ENCODE assay signal across 9 cellular contexts in the genomic region with DNA sequence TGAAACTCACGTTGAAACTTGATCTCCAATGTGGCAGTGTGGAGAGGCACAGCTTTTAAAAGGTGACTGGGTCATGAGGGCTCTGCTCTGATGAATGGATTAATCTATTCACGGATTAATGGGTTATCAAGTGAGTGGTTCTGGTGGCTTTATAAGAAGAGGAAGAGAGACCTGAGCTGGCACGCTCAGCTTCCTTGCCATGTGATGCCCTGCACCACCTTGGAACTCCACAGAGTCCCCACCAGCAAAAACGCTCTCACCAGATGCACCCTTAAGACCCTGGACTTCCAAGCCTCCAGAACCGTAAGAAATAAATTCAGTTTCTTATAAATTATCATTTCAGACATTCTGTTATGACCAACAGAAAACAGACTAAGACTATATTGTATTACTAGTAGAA. TPM values are rescaled to one million over a fixed set of nuclear protein-coding genes. Genes with fewer than 3 reads are reported as not detected.
A peak's percentile ranks its signal among the peaks of the same experiment; 100 is the strongest.
DNase-seq lines count a peak whose midpoint lies in the region; ATAC-seq, FAIRE-seq and TF ChIP-seq lines count a peak whose summit lies in the region.
"Had no signal": no experiment of that assay in that cellular context is flagged by ENCODE, and none has a peak within 500 bp of the region (broad histone marks: within the 10 kb centered on the region; RNA-seq: fewer than 3 reads in every experiment).

No MANE protein-coding gene starts in this region.

- peaks cover 26% of the 10 kb centered on the region for H3F3A ChIP-seq in MM.1S (ENCODE audit: insufficient read depth, low read length)

- DNase-seq in DND-41, result no peak
- DNase-seq in MM.1S, result no peak
- no peak for DNase-seq in astrocyte (ENCODE audit: low read depth)
- no peak for DNase-seq in Ammon's horn (ENCODE audit: low spot score)
- no peak for DNase-seq in globus pallidus (ENCODE audit: low spot score)
- no peak for DNase-seq in HK-2 (ENCODE audit: unreplicated experiment)
- DNase-seq: NCI-H2029 treated with DMSO at 0.1 percent for 48 hours had no signal

- no peak for ATAC-seq in DND-41 (ENCODE audit: insufficient read depth, low read depth)

- peaks cover 4% of the 10 kb centered on the region for H3K27me3 Mint-ChIP-seq in astrocyte (ENCODE audit: low read depth, unreplicated experiment)

- H3K4me2 ChIP-seq in DND-41 (ENCODE audit: insufficient read depth, low read length) (peak overlapping the region; percentile 88), MM.1S (ENCODE audit: low read depth, low read length) (peak overlapping the region; percentile 85; the same call in 1 of the 2 replicates), astrocyte (ENCODE audit: low read length) (no peak overlapping the region)

- no peak for FAIRE-seq in astrocyte (lab: Jason Lieb, UNC)
- FAIRE-seq: frontal cortex had no signal

- no peaks in the 10 kb centered on the region for H3K9me3 Mint-ChIP-seq in astrocyte (ENCODE audit: unreplicated experiment)

- H3K9me2 ChIP-seq in MM.1S (replicated peaks; ENCODE audit: insufficient read depth, low read length), result no peaks in the 10 kb centered on the region

- no peak overlapping the region for H3K27ac Mint-ChIP-seq in astrocyte (ENCODE audit: unreplicated experiment)

- H3K9ac ChIP-seq in DND-41 (ENCODE audit: low read depth, low read length) (0 out of 2 replicates have a peak overlapping the region, but pooled peaks have one; percentile 90), MM.1S (ENCODE audit: low read length) (no peak overlapping the region), astrocyte (ENCODE audit: low read length) (no peak overlapping the region)

- H3K4me3 Mint-ChIP-seq in astrocyte (ENCODE audit: unreplicated experiment), result peak overlapping the region; percentile 87

- H3K4me3 ChIP-seq in DND-41 (ENCODE audit: low read depth in 1 of 2, low read length in 2 of 2) (no peak overlapping the region), MM.1S (ENCODE audit: low read length) (no peak overlapping the region), astrocyte (ENCODE audit: insufficient read depth, low read depth, low read length) (no peak overlapping the region), neutrophil (ENCODE audit: low read depth in 1 of 2, low read length in 1 of 2) (no peak overlapping the region)

- H3K79me2 ChIP-seq in DND-41 (ENCODE audit: insufficient read depth, low read length) (peaks cover 76% of the 10 kb centered on the region), MM.1S (ENCODE audit: low read length) (peaks cover 75% of the 10 kb centered on the region), astrocyte (ENCODE audit: insufficient read depth, low read length) (peaks cover 75% of the 10 kb centered on the region)

- peaks cover 4% of the 10 kb centered on the region for H3K36me3 ChIP-seq in DND-41 (ENCODE audit: insufficient read depth, low read length)
- no peaks in the 10 kb centered on the region for H3K36me3 ChIP-seq in MM.1S (replicated peaks; ENCODE audit: insufficient read depth, low read length)
- no peaks in the 10 kb centered on the region for H3K36me3 ChIP-seq in astrocyte (ENCODE audit: insufficient read depth, low read length)
- no peaks in the 10 kb centered on the region for H3K36me3 ChIP-seq in neutrophil

- H3K4me1 ChIP-seq in DND-41 (ENCODE audit: insufficient read depth, low read length) (peaks cover 59% of the 10 kb centered on the region), MM.1S (ENCODE audit: low read length) (peaks cover 61% of the 10 kb centered on the region), astrocyte (ENCODE audit: insufficient read depth, low read length) (peaks cover 13% of the 10 kb centered on the region), neutrophil (ENCODE audit: control insufficient read depth in 1 of 2, insufficient read depth in 1 of 2, low read depth in 1 of 2, low read length in 1 of 2) (peaks cover 36 to 50% of the 10 kb centered on the region in 2 experiments)

- H3K27me3 ChIP-seq in DND-41 (ENCODE audit: insufficient read depth, low read length, poor library complexity), result no peaks in the 10 kb centered on the region
- H3K27me3 ChIP-seq in MM.1S (replicated peaks; ENCODE audit: insufficient read depth, low read length), result no peaks in the 10 kb centered on the region
- H3K27me3 ChIP-seq in astrocyte (ENCODE audit: insufficient read depth, low read length), result no peaks in the 10 kb centered on the region
- H3K27me3 ChIP-seq in neutrophil, result peaks cover 21% of the 10 kb centered on the region

- no peak for TF ChIP-seq CTCF in DND-41 (IDR thresholded peaks at IDR 0.05; ENCODE audit: borderline replicate concordance, extremely low read depth, low read length, poor library complexity, severe bottlenecking)
- TF ChIP-seq CTCF in MM.1S (IDR thresholded peaks at IDR 0.05; ENCODE audit: low read length), result no peak
- TF ChIP-seq CTCF in astrocyte (IDR thresholded peaks at IDR 0.05; ENCODE audit: insufficient read depth, low read depth, low read length), result no peak
- TF ChIP-seq CTCF in neutrophil (IDR thresholded peaks at IDR 0.05), result no peak

- H4K20me1 ChIP-seq in DND-41 (ENCODE audit: insufficient read depth, low read length) (peaks cover 50% of the 10 kb centered on the region), MM.1S (ENCODE audit: insufficient read depth, low read length) (peaks cover 3% of the 10 kb centered on the region; the same call in 1 of the 2 replicates), astrocyte (ENCODE audit: insufficient read depth, low read length) (peaks cover 54% of the 10 kb centered on the region)

- H3K27ac ChIP-seq in DND-41 (ENCODE audit: low read length), result no peak overlapping the region
- H3K27ac ChIP-seq in MM.1S (ENCODE audit: low read length), result no peak overlapping the region
- H3K27ac ChIP-seq in astrocyte (ENCODE audit: low read depth, low read length), result no peak overlapping the region
- H3K27ac ChIP-seq in neutrophil, result peak overlapping the region; percentile 33

- H2AFZ ChIP-seq in DND-41 (ENCODE audit: low read depth, low read length) (no peak overlapping the region), MM.1S (ENCODE audit: low read length) (no peak overlapping the region), astrocyte (ENCODE audit: low read depth, low read length) (no peak overlapping the region)

- H3K9me3 ChIP-seq in DND-41 (ENCODE audit: insufficient read depth, low read length, severe bottlenecking) (no peaks in the 10 kb centered on the region), MM.1S (replicated peaks; ENCODE audit: insufficient read depth, low read length) (no peaks in the 10 kb centered on the region), astrocyte (ENCODE audit: insufficient read depth, low read depth, low read length) (no peaks in the 10 kb centered on the region), neutrophil (no peaks in the 10 kb centered on the region)

- H3K36me3 Mint-ChIP-seq in astrocyte (ENCODE audit: low read depth, unreplicated experiment), result peaks cover 2% of the 10 kb centered on the region

- peaks cover 9% of the 10 kb centered on the region for H3K4me1 Mint-ChIP-seq in astrocyte (ENCODE audit: low read depth, unreplicated experiment)

RNA-seq across cellular contexts. Expression of a gene that starts 2.6 kb away (rescaled TPM):
- 34.5 and 37.4 TPM in 2 replicates for total RNA-seq in astrocyte

RNA-seq across cellular contexts. Expression of a gene that starts 43.2 kb away (rescaled TPM):
- 0.70 TPM in 1 of 2 replicates, not detected in the other for total RNA-seq in astrocyte
